1 cellular context compared by ENCODE assay signal in the genomic region with DNA sequence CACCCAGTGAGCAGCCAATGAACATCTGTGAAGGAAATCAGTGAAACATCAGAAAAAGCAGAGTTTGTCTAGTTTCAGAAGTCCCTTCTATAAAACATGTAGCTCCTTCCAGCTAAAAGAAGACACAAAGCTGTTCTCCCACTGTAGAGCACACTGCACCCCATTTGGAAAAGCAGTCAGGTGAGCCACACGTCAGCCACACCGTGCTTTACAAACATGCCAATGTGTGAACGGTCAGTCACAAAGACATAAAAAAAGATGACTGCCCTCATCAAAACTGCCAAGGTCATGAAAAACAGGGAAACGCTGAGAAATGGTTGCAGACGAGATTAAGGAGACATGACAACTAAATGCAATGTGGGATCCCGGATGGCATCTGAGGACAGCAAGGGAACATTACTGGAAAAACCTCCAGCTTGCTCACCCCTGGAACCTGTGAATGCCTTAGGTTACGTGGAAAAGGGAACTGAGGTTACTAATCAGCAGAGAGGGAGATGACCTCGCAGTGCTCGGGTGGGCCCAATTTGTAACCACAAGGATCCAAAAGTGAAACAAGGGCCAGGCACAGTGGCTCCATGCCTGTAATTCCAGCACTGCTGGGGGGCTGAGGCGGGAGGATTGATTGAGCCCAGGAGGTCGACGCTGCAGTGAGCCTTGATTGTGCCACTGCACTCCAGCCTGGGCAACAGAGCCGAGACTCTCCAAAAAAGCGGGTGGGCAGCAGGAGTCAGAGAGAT.
TF ChIP-seq lines count a peak whose summit lies in the region.

No MANE protein-coding gene starts in this region.

TF ChIP-seq in H1, 55 proteins besides CTCF, POLR2A, EP300 and RAD21:
- TF ChIP-seq EGR1 (IDR thresholded peaks at IDR 0.05; ENCODE audit: borderline replicate concordance, low read depth, low read length) (no peak), TEAD4 (IDR thresholded peaks at IDR 0.05; ENCODE audit: low read depth, low read length) (no peak), KDM1A (IDR thresholded peaks at IDR 0.05; ENCODE audit: borderline replicate concordance, low read length) (no peak), SIN3A (conservative IDR thresholded peaks at IDR 0.05 in 1 of 2, IDR thresholded peaks at IDR 0.05 in 1 of 2; ENCODE audit: low read depth in 1 of 2, low read length in 2 of 2) (no peak), TAF7 (optimal IDR thresholded peaks at IDR 0.05; ENCODE audit: borderline replicate concordance, low read depth, low read length) (no peak), BRCA1 (IDR thresholded peaks at IDR 0.05; ENCODE audit: low read depth, low read length) (no peak), CBX8 (IDR thresholded peaks at IDR 0.05; ENCODE audit: borderline replicate concordance, low read depth, low read length) (no peak), SUZ12 (IDR thresholded peaks at IDR 0.05; ENCODE audit: low read length) (no peak), CREB1 (IDR thresholded peaks at IDR 0.05) (no peak), ZNF274 (IDR thresholded peaks at IDR 0.05; ENCODE audit: borderline replicate concordance, extremely low read depth, low read length) (no peak), CEBPB (IDR thresholded peaks at IDR 0.05; ENCODE audit: low read depth, low read length) (no peak), TBP (IDR thresholded peaks at IDR 0.05; ENCODE audit: low read depth, low read length) (no peak), PHF8 (conservative IDR thresholded peaks at IDR 0.05; ENCODE audit: low read depth, low read length) (no peak)
